In the genomic region with DNA sequence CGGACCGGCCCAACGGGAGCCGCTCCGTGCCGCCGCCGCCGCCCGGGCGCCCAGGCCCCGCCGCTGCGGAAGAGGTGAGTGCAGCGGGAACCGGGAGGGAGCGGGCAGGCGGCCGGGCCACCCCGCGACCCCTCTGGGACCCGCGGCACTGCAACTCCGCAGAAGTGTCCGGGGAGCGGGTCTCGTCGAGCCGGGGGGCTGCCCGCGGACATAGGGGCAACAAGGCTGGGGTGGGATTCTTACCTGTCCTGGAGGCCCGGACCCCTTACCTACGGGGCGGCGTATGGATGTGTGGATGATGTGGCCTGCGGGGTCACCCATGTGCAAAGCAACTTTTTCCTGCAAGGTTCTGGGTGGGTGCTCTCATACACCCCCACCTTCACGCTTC, we compare ENCODE assay signal across 1 cellular context.
TF ChIP-seq lines count a peak whose summit lies in the region.

No MANE protein-coding gene starts in this region.

TF ChIP-seq in HepG2, 621 proteins besides CTCF, POLR2A, EP300 and RAD21 (continued from another document):
- TF ChIP-seq, protein P1, sequence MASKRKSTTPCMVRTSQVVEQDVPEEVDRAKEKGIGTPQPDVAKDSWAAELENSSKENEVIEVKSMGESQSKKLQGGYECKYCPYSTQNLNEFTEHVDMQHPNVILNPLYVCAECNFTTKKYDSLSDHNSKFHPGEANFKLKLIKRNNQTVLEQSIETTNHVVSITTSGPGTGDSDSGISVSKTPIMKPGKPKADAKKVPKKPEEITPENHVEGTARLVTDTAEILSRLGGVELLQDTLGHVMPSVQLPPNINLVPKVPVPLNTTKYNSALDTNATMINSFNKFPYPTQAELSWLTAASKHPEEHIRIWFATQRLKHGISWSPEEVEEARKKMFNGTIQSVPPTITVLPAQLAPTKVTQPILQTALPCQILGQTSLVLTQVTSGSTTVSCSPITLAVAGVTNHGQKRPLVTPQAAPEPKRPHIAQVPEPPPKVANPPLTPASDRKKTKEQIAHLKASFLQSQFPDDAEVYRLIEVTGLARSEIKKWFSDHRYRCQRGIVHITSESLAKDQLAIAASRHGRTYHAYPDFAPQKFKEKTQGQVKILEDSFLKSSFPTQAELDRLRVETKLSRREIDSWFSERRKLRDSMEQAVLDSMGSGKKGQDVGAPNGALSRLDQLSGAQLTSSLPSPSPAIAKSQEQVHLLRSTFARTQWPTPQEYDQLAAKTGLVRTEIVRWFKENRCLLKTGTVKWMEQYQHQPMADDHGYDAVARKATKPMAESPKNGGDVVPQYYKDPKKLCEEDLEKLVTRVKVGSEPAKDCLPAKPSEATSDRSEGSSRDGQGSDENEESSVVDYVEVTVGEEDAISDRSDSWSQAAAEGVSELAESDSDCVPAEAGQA (IDR thresholded peaks at IDR 0.05; ENCODE audit: low read depth): no peak
- TF ChIP-seq, protein P1 (CRISPR knock-in tag; IDR thresholded peaks at IDR 0.05; ENCODE audit: borderline replicate concordance): no peak
- no peak for TF ChIP-seq KDM6A (CRISPR knock-in tag; IDR thresholded peaks at IDR 0.05; ENCODE audit: low read depth)
- TF ChIP-seq RAD51 (IDR thresholded peaks at IDR 0.05; ENCODE audit: borderline replicate concordance): no peak
TF ChIP-seq in HepG2: peak in this region for 8.
